8 cellular contexts compared by ENCODE assay signal in the genomic region with DNA sequence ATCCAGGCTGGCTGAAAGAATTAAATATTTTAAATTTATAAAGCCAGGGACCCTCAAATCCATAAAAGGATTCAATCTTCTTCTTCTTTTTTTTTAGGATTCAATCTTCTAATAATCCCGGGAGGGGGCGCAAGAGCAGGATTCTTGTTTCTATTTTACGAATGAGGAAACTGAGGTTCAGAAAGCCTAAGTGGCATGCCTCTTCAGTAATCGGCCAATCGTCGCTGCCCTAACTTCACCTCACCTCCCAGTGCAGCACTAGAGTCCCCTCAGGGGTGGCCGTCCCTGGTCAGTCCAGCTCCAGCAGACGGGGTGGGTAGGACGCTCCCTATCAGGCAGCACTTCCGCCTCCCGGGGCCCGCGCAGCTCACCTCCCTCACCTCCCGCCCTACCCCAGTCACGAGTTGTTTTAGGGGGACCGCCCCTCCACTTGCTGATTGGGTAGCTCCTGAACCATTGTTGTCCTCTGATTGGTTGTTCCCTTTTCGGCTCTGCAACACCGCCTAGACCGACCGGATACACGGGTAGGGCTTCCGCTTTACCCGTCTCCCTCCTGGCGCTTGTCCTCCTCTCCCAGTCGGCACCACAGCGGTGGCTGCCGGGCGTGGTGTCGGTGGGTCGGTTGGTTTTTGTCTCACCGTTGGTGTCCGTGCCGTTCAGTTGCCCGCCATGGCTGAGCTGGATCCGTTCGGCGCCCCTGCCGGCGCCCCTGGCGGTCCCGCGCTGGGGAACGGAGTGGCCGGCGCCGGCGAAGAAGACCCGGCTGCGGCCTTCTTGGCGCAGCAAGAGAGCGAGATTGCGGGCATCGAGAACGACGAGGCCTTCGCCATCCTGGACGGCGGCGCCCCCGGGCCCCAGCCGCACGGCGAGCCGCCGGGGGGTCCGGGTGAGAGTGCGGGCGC. TPM values are rescaled to one million over a fixed set of nuclear protein-coding genes. Genes with fewer than 3 reads are reported as not detected.
A peak's percentile ranks its signal among the peaks of the same experiment; 100 is the strongest.
DNase-seq lines count a peak whose midpoint lies in the region; ATAC-seq and TF ChIP-seq lines count a peak whose summit lies in the region.

A gene with protein sequence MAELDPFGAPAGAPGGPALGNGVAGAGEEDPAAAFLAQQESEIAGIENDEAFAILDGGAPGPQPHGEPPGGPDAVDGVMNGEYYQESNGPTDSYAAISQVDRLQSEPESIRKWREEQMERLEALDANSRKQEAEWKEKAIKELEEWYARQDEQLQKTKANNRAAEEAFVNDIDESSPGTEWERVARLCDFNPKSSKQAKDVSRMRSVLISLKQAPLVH (plus strand): TSS at position 534 of the 902 bp plus-strand sequence. CDS start 136 bp downstream, at position 670.

- H3K9ac ChIP-seq in rectal smooth muscle tissue (ENCODE audit: low read length): peak within 1 kb of the TSS; percentile 92

- H3K4me3 ChIP-seq in astrocyte of the cerebellum (ENCODE audit: low read depth, low read length) (peak within 1 kb of the TSS; percentile 97), rectal smooth muscle tissue (ENCODE audit: low read length) (peak within 1 kb of the TSS; percentile 93), aorta (ENCODE audit: low read length in 2 of 2) (peak within 1 kb of the TSS; percentile 72 to 95)

- H3K4me1 ChIP-seq in rectal smooth muscle tissue (ENCODE audit: control insufficient read depth, insufficient read depth, low read length) (peaks cover 26% of the 10 kb centered on the region), aorta (ENCODE audit: control insufficient read depth in 1 of 2, insufficient read depth in 2 of 2, low read length in 2 of 2) (peaks cover 1 to 11% of the 10 kb centered on the region in 2 donors)

- no peaks in the 10 kb centered on the region for H3K36me3 ChIP-seq in rectal smooth muscle tissue (ENCODE audit: control insufficient read depth, insufficient read depth, low read length)
- no peaks in the 10 kb centered on the region for H3K36me3 ChIP-seq in aorta (ENCODE audit: control insufficient read depth in 1 of 2, insufficient read depth in 2 of 2, low read length in 1 of 2)

- H3K27me3 ChIP-seq in rectal smooth muscle tissue (ENCODE audit: control insufficient read depth, insufficient read depth, low read length) (no peaks in the 10 kb centered on the region), aorta (ENCODE audit: control insufficient read depth in 1 of 2, insufficient read depth in 2 of 2, low read length in 1 of 2) (no peaks in the 10 kb centered on the region)

- peak; percentile 57 for TF ChIP-seq CTCF in astrocyte of the cerebellum (IDR thresholded peaks at IDR 0.05; ENCODE audit: low read depth, low read length, missing control alignments)

- WGBS in aorta, 2 donors: 0 to 1% methylated on average over 61 to 68 of the region's 68 CpGs

- no peaks in the 10 kb centered on the region for H3K9me3 ChIP-seq in aorta (ENCODE audit: control insufficient read depth, low read length)

- DNase-seq in NCI-H2029 treated with DMSO at 0.1 percent for 48 hours (lab: John Stamatoyannopoulos, UW) (peak; percentile 98), T-helper 9 cell (peak; percentile 87), astrocyte of the cerebellum (ENCODE audit: low read depth) (peak; percentile 96), hepatic stellate cell (ENCODE audit: low spot score) (peak; percentile 99), aorta (peak; percentile 97)

- peak; percentile 88 for ATAC-seq in GM18508 (IDR thresholded peaks at IDR 0.05; ENCODE audit: insufficient read depth, unreplicated experiment)
- ATAC-seq in HG03025 (IDR thresholded peaks at IDR 0.05; ENCODE audit: low FRiP score, unreplicated experiment): peak; percentile 96
- peak; percentile 99 for ATAC-seq in aorta (ENCODE audit: low FRiP score)

- intact Hi-C loops in aorta (cut with DNase I): loop anchor here in 1 of 2 donors (5.0 kb wide), 1 partner anchor 142 kb away; no protein-coding TSS in a partner anchor

- in situ Hi-C loops in astrocyte of the cerebellum (cut with HindIII; ENCODE audit: low sequenced_read_pairs): no loop called here

- H3K27ac ChIP-seq in rectal smooth muscle tissue (ENCODE audit: low read depth, low read length): peak within 1 kb of the TSS; percentile 92
- H3K27ac ChIP-seq in aorta (ENCODE audit: low read depth in 1 of 2, low read length in 2 of 2): peak within 1 kb of the TSS in 1 of 2 donors; percentile 87

RNA-seq across cellular contexts. Expression of the gene that starts here (rescaled TPM):
- 100 to 1,000 TPM; 117 to 118 TPM for total RNA-seq in aorta
- 100 to 1,000 TPM; 164 to 191 TPM for polyA plus RNA-seq in aorta
